In genomic region chr3:129398803-129399144, GRCh38 we compare ENCODE assay signal across 8 cellular contexts. TPM values are rescaled to one million over a fixed set of nuclear protein-coding genes. Genes with fewer than 3 reads are reported as not detected.
DNase-seq lines count a peak whose midpoint lies in the region; ATAC-seq and TF ChIP-seq lines count a peak whose summit lies in the region.

No MANE protein-coding gene starts in this region.

- H3K36me3 ChIP-seq in H7 (replicated peaks; ENCODE audit: control insufficient read depth, insufficient read depth, low read length): peaks cover 1% of the 10 kb centered on the region; the same call in 1 of the 2 replicates
- H3K36me3 ChIP-seq in RWPE2 (ENCODE audit: low read depth): peaks cover 6% of the 10 kb centered on the region
- peaks cover 19 to 21% of the 10 kb centered on the region in 2 experiments for H3K36me3 ChIP-seq in mesenchymal stem cell (ENCODE audit: control insufficient read depth in 1 of 2, insufficient read depth in 2 of 2, low read depth in 1 of 2, low read length in 2 of 2)
- H3K36me3 ChIP-seq in tibial artery: peaks cover 0 to under 1% (median 0%) of the 10 kb centered on the region in 3 donors

- H3K4ac ChIP-seq in mesenchymal stem cell (ENCODE audit: low read depth in 1 of 2, low read length in 2 of 2): peak overlapping the region; percentile 66 to 78

- no peak overlapping the region for H2AFZ ChIP-seq in mesenchymal stem cell (ENCODE audit: low read depth, low read length)

- H2BK120ac ChIP-seq in mesenchymal stem cell (ENCODE audit: low read depth, low read length): no peak overlapping the region

- intact Hi-C loops in tibial artery (cut with DNase I; ENCODE audit: low total_unique reads): no loop called here

- H2BK15ac ChIP-seq in mesenchymal stem cell (ENCODE audit: low read depth, poor library complexity, severe bottlenecking): no peak overlapping the region

- peak overlapping the region; percentile 78 for H2AK5ac ChIP-seq in mesenchymal stem cell (ENCODE audit: low read length, severe bottlenecking)

- no peak overlapping the region for H2BK5ac ChIP-seq in mesenchymal stem cell (ENCODE audit: low read depth, low read length, poor library complexity, severe bottlenecking)

- peaks cover under 1% of the 10 kb centered on the region for H3K79me1 ChIP-seq in mesenchymal stem cell (replicated peaks; ENCODE audit: low read length, poor library complexity, severe bottlenecking)

- peak overlapping the region in 1 of 2 experiments; percentile 69 for H3K18ac ChIP-seq in mesenchymal stem cell (ENCODE audit: low read depth in 1 of 2, low read length in 2 of 2)

- H3K4me3 ChIP-seq in H7 (ENCODE audit: insufficient read depth, low read depth, low read length) (peak overlapping the region; percentile 53), RWPE2 (ENCODE audit: severe bottlenecking) (peak overlapping the region; percentile 50), coronary artery (peak overlapping the region; percentile 74), mesenchymal stem cell (ENCODE audit: insufficient read depth in 1 of 2, low read depth in 1 of 2, low read length in 2 of 2) (peak overlapping the region; percentile 79 to 90), tibial artery (peak overlapping the region; percentile 82 to 86)

- WGBS in mesenchymal stem cell: 3% methylated on average over 18 of the region's 18 CpGs

- peak overlapping the region in 1 of 2 experiments; percentile 44 for H3K23ac ChIP-seq in mesenchymal stem cell (ENCODE audit: low read length in 2 of 2)

- peak; percentile 56; the same call in 2 of the 3 replicates for ATAC-seq in RWPE2 (ENCODE audit: low read depth)

- DNase-seq in CD1c-positive myeloid dendritic cell (ENCODE audit: extremely low spot score) (peak; percentile 3), H7 (no peak), RWPE2 (ENCODE audit: low spot score) (no peak), coronary artery (ENCODE audit: low spot score) (no peak), mesenchymal stem cell (peak; percentile 65), tibial artery (no peak), OCI-M2 (lab: John Stamatoyannopoulos, UW; ENCODE audit: unreplicated experiment) (no peak), medulla oblongata (ENCODE audit: extremely low spot score) (no peak)

- peak overlapping the region; percentile 88 for H3K4me2 ChIP-seq in mesenchymal stem cell (ENCODE audit: low read length, poor library complexity, severe bottlenecking)

- no peaks in the 10 kb centered on the region for H3K9me3 ChIP-seq in RWPE2 (ENCODE audit: severe bottlenecking)
- H3K9me3 ChIP-seq in mesenchymal stem cell (ENCODE audit: control insufficient read depth, low read length): no peaks in the 10 kb centered on the region
- no peaks in the 10 kb centered on the region for H3K9me3 ChIP-seq in tibial artery

- no peaks in the 10 kb centered on the region for H3K27me3 ChIP-seq in H7 (ENCODE audit: control insufficient read depth, insufficient read depth, low read length)
- no peaks in the 10 kb centered on the region for H3K27me3 ChIP-seq in RWPE2 (ENCODE audit: insufficient read depth, poor library complexity, severe bottlenecking)
- no peaks in the 10 kb centered on the region for H3K27me3 ChIP-seq in mesenchymal stem cell (ENCODE audit: control insufficient read depth in 1 of 2, insufficient read depth in 1 of 2, low read length in 2 of 2)
- H3K27me3 ChIP-seq in tibial artery: no peaks in the 10 kb centered on the region

- H2BK12ac ChIP-seq in mesenchymal stem cell (ENCODE audit: low read length in 2 of 2): no peak overlapping the region

- H4K8ac ChIP-seq in mesenchymal stem cell (ENCODE audit: low read length): no peak overlapping the region

- peak overlapping the region in 1 of 2 experiments; percentile 63 for H3K14ac ChIP-seq in mesenchymal stem cell (ENCODE audit: low read length in 2 of 2)

- H3K9ac ChIP-seq in mesenchymal stem cell (ENCODE audit: low read length): peak overlapping the region; percentile 93

- peak overlapping the region; percentile 49 for H3K27ac ChIP-seq in RWPE2 (ENCODE audit: poor library complexity, severe bottlenecking)
- H3K27ac ChIP-seq in coronary artery: peak overlapping the region; percentile 64 to 79
- peak overlapping the region; percentile 53 for H3K27ac ChIP-seq in mesenchymal stem cell (ENCODE audit: low read length, poor library complexity, severe bottlenecking)
- H3K27ac ChIP-seq in tibial artery: peak overlapping the region; percentile 80 to 89

- TF ChIP-seq CTCF in RWPE2 (IDR thresholded peaks at IDR 0.05; ENCODE audit: poor library complexity, severe bottlenecking) (no peak), coronary artery (IDR thresholded peaks at IDR 0.05) (no peak), tibial artery (IDR thresholded peaks at IDR 0.05) (no peak)

- peak overlapping the region; percentile 9 for H4K91ac ChIP-seq in mesenchymal stem cell (ENCODE audit: low read length)

- H3K4me1 ChIP-seq in RWPE2 (ENCODE audit: insufficient read depth, poor library complexity, severe bottlenecking): peaks cover 5% of the 10 kb centered on the region
- H3K4me1 ChIP-seq in mesenchymal stem cell (ENCODE audit: control insufficient read depth, insufficient read depth, low read depth, low read length): peaks cover 9% of the 10 kb centered on the region
- H3K4me1 ChIP-seq in tibial artery: peaks cover 0 to 17% (median 9%) of the 10 kb centered on the region in 4 donors

RNA-seq across cellular contexts. Expression of gene EFCAB12, which starts 29.7 kb away (rescaled TPM):
- total RNA-seq in H7 (2014; rRNA removed; shearing (Covaris generic)): 0.10 and 0.44 TPM in 2 replicates
- polyA plus RNA-seq in mesenchymal stem cell (2013, experiment 1 of 2): 0.39 TPM
- polyA plus RNA-seq in mesenchymal stem cell (2013, experiment 2 of 2): 0.42 TPM

RNA-seq across cellular contexts. Expression of gene MBD4, which starts 41.0 kb away (rescaled TPM):
- 25.1 and 37.4 TPM in 2 replicates for total RNA-seq in H7 (2014; rRNA removed; shearing (Covaris generic))
- polyA plus RNA-seq in mesenchymal stem cell (2013, experiment 1 of 2): 32.0 TPM
- polyA plus RNA-seq in mesenchymal stem cell (2013, experiment 2 of 2): 31.3 TPM

RNA-seq across cellular contexts. Expression of gene IFT122, which starts 41.2 kb away (rescaled TPM):
- 15.0 and 22.0 TPM in 2 replicates for total RNA-seq in H7 (2014; rRNA removed; shearing (Covaris generic))
- 8.0 TPM for polyA plus RNA-seq in mesenchymal stem cell (2013, experiment 1 of 2)
- polyA plus RNA-seq in mesenchymal stem cell (2013, experiment 2 of 2): 8.2 TPM

Comparison
In these comparisons a context has a peak if more than half of its experiments do, and no peak if none do; other contexts are left out.
1. DNase-seq: peak in CD1c-positive myeloid dendritic cell (single experiment) and mesenchymal stem cell (single experiment); none in H7 (single experiment), RWPE2 (single experiment), coronary artery (single experiment), tibial artery (0 of 2), OCI-M2 (single experiment) and medulla oblongata (single experiment).
2. Peak in every context shown above with its lines, with median percentiles within 50 percentile points of each other: H3K4me3 ChIP-seq and H3K27ac ChIP-seq.